In genomic region chr7:12434012-12434642, GRCh38 we compare ENCODE assay signal across 7 cellular contexts. TPM values are rescaled to one million over a fixed set of nuclear protein-coding genes. Genes with fewer than 3 reads are reported as not detected.
DNase-seq lines count a peak whose midpoint lies in the region; ATAC-seq and TF ChIP-seq lines count a peak whose summit lies in the region.

No MANE protein-coding gene starts in this region.

- no peak overlapping the region for H3K4me3 ChIP-seq in right lobe of liver

- H3K27me3 ChIP-seq in right lobe of liver = no peaks in the 10 kb centered on the region

- peak; percentile 33 for TF ChIP-seq CTCF in GM10266 (IDR thresholded peaks at IDR 0.05; ENCODE audit: control insufficient read depth, insufficient read depth, low read depth, missing control alignments)
- TF ChIP-seq CTCF in right lobe of liver (IDR thresholded peaks at IDR 0.05) = peak; percentile 13 to 44 (median 38)

- H3K36me3 ChIP-seq in right lobe of liver = no peaks in the 10 kb centered on the region

- DNase-seq in GM10266 (ENCODE audit: extremely low spot score) (no peak), SK-MEL-5 (ENCODE audit: low read depth, low spot score) (peak; percentile 44), right lobe of liver (no peak), NCI-H2029 treated with DMSO at 0.1 percent for 48 hours (lab: John Stamatoyannopoulos, UW) (no peak)
- DNase-seq in stimulated activated CD4-positive, alpha-beta T cell treated with anti-CD3 and anti-CD28 coated beads, Interleukin-4, amount 100 ng/mL, for 1 hour = no peak
- no peak for DNase-seq in activated CD4-positive, alpha-beta T cell treated with anti-CD3 and anti-CD28 coated beads, Interleukin-2, amount 50 U/mL, for 48 hours

- intact Hi-C loops in right lobe of liver (cut with DNase I) = no loop called here

- TF ChIP-seq POLR2A in right lobe of liver (IDR thresholded peaks at IDR 0.05) = no peak

- no peak overlapping the region for H3K27ac ChIP-seq in right lobe of liver

- peak; percentile 45 for ATAC-seq in HG02759 (IDR thresholded peaks at IDR 0.05; ENCODE audit: unreplicated experiment)
- no peak for ATAC-seq in right lobe of liver

- in situ Hi-C loops in SK-MEL-5 (cut with HindIII; ENCODE audit: low pct_unique_long_range_greater_than_20kb, low sequenced_read_pairs) = no loop called here

- H3K4me1 ChIP-seq in right lobe of liver = no peaks in the 10 kb centered on the region

- H3K9me3 ChIP-seq in right lobe of liver = no peaks in the 10 kb centered on the region

RNA-seq across cellular contexts. Expression of gene VWDE, which starts 30.5 kb away (rescaled TPM):
- total RNA-seq in SK-MEL-5 (2014; rRNA removed; shearing (Covaris generic)) = 0.16 and 0.32 TPM in 2 replicates
- not detected in 2 replicates for polyA plus RNA-seq in SK-MEL-5 (2015; cell fraction: cytosol; rRNA removed)
- polyA plus RNA-seq in SK-MEL-5 (2015; cell fraction: nucleus; rRNA removed) = 0.26 and 1.5 TPM in 2 replicates
- under 1 TPM in 3 of 6 experiments, not detected in 3; 0.24 to 0.42 (median 0.38) TPM for total RNA-seq in right lobe of liver
